9 cellular contexts compared by ENCODE assay signal in the genomic region with DNA sequence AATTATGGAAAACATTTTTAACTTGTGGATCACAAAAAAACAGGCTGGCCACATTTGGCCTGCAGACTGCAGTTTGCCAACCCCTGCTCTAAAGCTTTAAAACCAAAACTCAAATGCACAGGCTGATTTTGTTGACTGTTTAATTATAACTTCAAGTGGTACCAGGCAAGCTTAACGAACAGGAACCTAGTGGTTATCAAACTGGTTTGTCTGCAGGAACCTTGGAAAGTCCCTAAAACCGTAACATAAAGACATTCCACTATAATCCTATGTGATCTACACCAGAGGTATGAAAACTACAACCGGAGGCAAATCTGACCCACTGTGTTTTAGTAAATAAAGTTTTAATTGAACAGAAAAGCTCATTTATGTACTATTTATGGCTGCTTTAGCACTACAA. TPM values are rescaled to one million over a fixed set of nuclear protein-coding genes. Genes with fewer than 3 reads are reported as not detected.
DNase-seq lines count a peak whose midpoint lies in the region; ATAC-seq, FAIRE-seq and TF ChIP-seq lines count a peak whose summit lies in the region.
"Had no signal": no experiment of that assay in that cellular context is flagged by ENCODE, and none has a peak within 500 bp of the region (broad histone marks: within the 10 kb centered on the region; RNA-seq: fewer than 3 reads in every experiment).

No MANE protein-coding gene starts in this region.

- peak overlapping the region; percentile 41 for H3K4me3 ChIP-seq in GM12865 (ENCODE audit: low read depth, low read length)
- H3K4me3 ChIP-seq in small intestine (ENCODE audit: low read depth in 1 of 2, low read length in 2 of 2), result no peak overlapping the region

- ATAC-seq in GM21367 (IDR thresholded peaks at IDR 0.05; ENCODE audit: unreplicated experiment) (peak; percentile 37), foreskin keratinocyte (peak; percentile 94)

- DNase-seq in GM12865 (ENCODE audit: low read depth), result peak; percentile 79
- peak; percentile 39 to 65 for DNase-seq in foreskin keratinocyte
- DNase-seq in posterior cingulate gyrus, result no peak
- DNase-seq in T1000 (lab: John Stamatoyannopoulos, UW), result no peak
- DNase-seq in small intestine, result no peak
- DNase-seq in stimulated activated CD4-positive, alpha-beta T cell treated with anti-CD3 and anti-CD28 coated beads, Interleukin-4, amount 100 ng/mL, for 4 hours, result no peak
- DNase-seq: activated effector memory CD4-positive, alpha-beta T cell treated with Interleukin-2 at 50 U/mL for 16 hours had no signal

- peaks cover 19% of the 10 kb centered on the region for H3K4me1 ChIP-seq in foreskin keratinocyte
- peaks cover 8 to 18% of the 10 kb centered on the region in 2 donors for H3K4me1 ChIP-seq in small intestine (ENCODE audit: control insufficient read depth in 2 of 2, insufficient read depth in 1 of 2, low read depth in 1 of 2, low read length in 1 of 2)

- WGBS in small intestine, 3 donors, result 31 to 35% (median 35%) methylated on average over 3 of the region's 3 CpGs

- H3K9me3 ChIP-seq in KOPT-K1 (ENCODE audit: insufficient read depth, low read length, poor library complexity, severe bottlenecking) (peaks cover 8% of the 10 kb centered on the region), small intestine (ENCODE audit: control insufficient read depth, low read depth) (no peaks in the 10 kb centered on the region)

- no peak for FAIRE-seq in small intestine (lab: Jason Lieb, UNC)

- H3K36me3 ChIP-seq in KOPT-K1 (ENCODE audit: insufficient read depth, low read length), result peaks cover 25% of the 10 kb centered on the region; the same call in 1 of the 2 replicates
- no peaks in the 10 kb centered on the region for H3K36me3 ChIP-seq in small intestine (ENCODE audit: control insufficient read depth in 2 of 2, insufficient read depth in 2 of 2, low read length in 2 of 2)

- TF ChIP-seq CTCF in GM12865 (IDR thresholded peaks at IDR 0.05; ENCODE audit: insufficient read depth, low read depth, low read length, missing control alignments) (no peak), foreskin keratinocyte (conservative IDR thresholded peaks at IDR 0.05) (no peak)

- H3K27me3 ChIP-seq in foreskin keratinocyte, result no peaks in the 10 kb centered on the region
- no peaks in the 10 kb centered on the region for H3K27me3 ChIP-seq in small intestine (ENCODE audit: control insufficient read depth in 2 of 2, insufficient read depth in 2 of 2, low read length in 2 of 2)

- H3K27ac ChIP-seq in KOPT-K1 (ENCODE audit: low read depth, low read length, poor library complexity, severe bottlenecking), result peak overlapping the region; percentile 31
- H3K27ac ChIP-seq in foreskin keratinocyte, result peak overlapping the region; percentile 63
- no peak overlapping the region for H3K27ac ChIP-seq in small intestine (ENCODE audit: low read depth in 1 of 2, low read length in 1 of 2)

- intact Hi-C loops in posterior cingulate gyrus (cut with DNase I), result no loop called here

RNA-seq across cellular contexts. Expression of a gene that starts 52.4 kb away (rescaled TPM):
- 100 and 107 TPM in 2 replicates for total RNA-seq in foreskin keratinocyte
- 25.8 and 29.6 TPM in 2 replicates for polyA plus RNA-seq in foreskin keratinocyte
- 10 to 100 TPM; 13.8 to 34.4 (median 21.0) TPM for polyA plus RNA-seq in small intestine

Comparison
In these comparisons a context has a peak if more than half of its experiments do, and no peak if none do; other contexts are left out.
1. DNase-seq: peak in GM12865 (single experiment) and foreskin keratinocyte (2 of 2); none in posterior cingulate gyrus (0 of 10), T1000 (single experiment), small intestine (single experiment) and stimulated activated CD4-positive, alpha-beta T cell treated with anti-CD3 and anti-CD28 coated beads, Interleukin-4, amount 100 ng/mL, for 4 hours (0 of 2).
2. H3K27ac ChIP-seq: peak in KOPT-K1 (single experiment) and foreskin keratinocyte (single experiment); none in small intestine (0 of 2).